ENCODE assay signal across 15 cellular contexts in genomic region chr4:168478868-168479267, GRCh38. TPM values are rescaled to one million over a fixed set of nuclear protein-coding genes. Genes with fewer than 3 reads are reported as not detected.
DNase-seq lines count a peak whose midpoint lies in the region; ATAC-seq and TF ChIP-seq lines count a peak whose summit lies in the region.
"Had no signal": no experiment of that assay in that cellular context is flagged by ENCODE, and none has a peak within 500 bp of the region (broad histone marks: within the 10 kb centered on the region; RNA-seq: fewer than 3 reads in every experiment).

No MANE protein-coding gene starts in this region.

- no peak for TF ChIP-seq POLR2A in HCT116 (IDR thresholded peaks at IDR 0.05; ENCODE audit: borderline replicate concordance, extremely low read depth, insufficient read depth, insufficient read length)

- H3K27ac Mint-ChIP-seq in activated naive CD8-positive, alpha-beta T cell treated with anti-CD3 and anti-CD28 coated beads, Interleukin-2, amount 50 U/mL, for 24 hours, result peak overlapping the region; percentile 74
- H3K27ac Mint-ChIP-seq in natural killer cell treated with Interleukin-12 subunit alpha and Interleukin-12 subunit beta and Interleukin-15 and Interleukin-18, amount 100 ng/mL, for 72 hours, result peak overlapping the region; percentile 95 to 98

- intact Hi-C loops in HCT116 (cut with micrococcal nuclease), result no loop called here

- CTCF ChIA-PET in HCT116 (lab: Charles Lee), result no interaction called here

- H3K9me3 ChIP-seq in BLaER1 treated with 17β-estradiol and CSF1 and Interleukin-3, amounts not matched to agents 10 nM and 100 nM (replicated peaks in 1 of 11), result peaks cover 0 to 12% (median 0%) of the 10 kb centered on the region in 11 experiments; a peak in 4 of 22 replicates
- no peaks in the 10 kb centered on the region for H3K9me3 ChIP-seq in HCT116 (ENCODE audit: control insufficient read depth in 1 of 2, insufficient read depth in 1 of 2, low read depth in 1 of 2, low read length in 2 of 2)

- H3K9ac ChIP-seq in BLaER1 treated with 17β-estradiol and CSF1 and Interleukin-3, amounts not matched to agents 10 nM and 100 nM, result peak overlapping the region in 5 of 11 experiments; percentile 83 to 94 (median 91); a peak in 5 of 22 replicates
- H3K9ac ChIP-seq in HCT116 (ENCODE audit: low read length), result no peak overlapping the region

- H3K27me3 ChIP-seq in BLaER1 treated with 17β-estradiol and CSF1 and Interleukin-3, amounts not matched to agents 10 nM and 100 nM, result no peaks in the 10 kb centered on the region; a peak in 1 of 22 replicates
- no peaks in the 10 kb centered on the region for H3K27me3 ChIP-seq in HCT116 (ENCODE audit: insufficient read depth, low read length)
- H3K27me3 ChIP-seq: foreskin keratinocyte had no signal

- DNase-seq in HCT116 (ENCODE audit: low read depth, low spot score) (no peak), NCI-H82 (lab: John Stamatoyannopoulos, UW) (no peak), amniotic stem cell (lab: John Stamatoyannopoulos, UW) (no peak), RKO (ENCODE audit: low spot score) (no peak)
- DNase-seq in activated naive CD8-positive, alpha-beta T cell treated with anti-CD3 and anti-CD28 coated beads, Interleukin-2, amount 50 U/mL, for 24 hours, result no peak
- DNase-seq in natural killer cell treated with Interleukin-12 subunit alpha and Interleukin-12 subunit beta and Interleukin-15 and Interleukin-18, amount 100 ng/mL, for 72 hours (ENCODE audit: low spot score), result no peak
- DNase-seq in stimulated activated CD4-positive, alpha-beta T cell treated with anti-CD3 and anti-CD28 coated beads, Interleukin-12 subunit alpha, Interleukin-12 subunit beta, amount 100 ng/mL, for 4 hours, result no peak
- DNase-seq: activated CD4-positive, CD25-positive, alpha-beta regulatory T cell; activated naive CD4-positive, alpha-beta T cell treated with Interleukin-2 at 50 U/mL for 16 hours; foreskin keratinocyte; NCI-H1092; occipital lobe; SHP77 had no signal

- POLR2A ChIA-PET in HCT116 (lab: Charles Lee), result no interaction called here

- H3K79me2 ChIP-seq in HCT116 (ENCODE audit: insufficient read depth, low read length), result peaks cover 16% of the 10 kb centered on the region

- H3K4me3 ChIP-seq in BLaER1 treated with 17β-estradiol and CSF1 and Interleukin-3, amounts not matched to agents 10 nM and 100 nM, result peak overlapping the region in 9 of 10 experiments; percentile 66 to 88 (median 79); a peak in 11 of 20 replicates
- no peak overlapping the region for H3K4me3 ChIP-seq in HCT116 (replicated peaks in 1 of 2; ENCODE audit: low read depth in 1 of 2, low read length in 2 of 2)

- H3K4me2 ChIP-seq in BLaER1 treated with 17β-estradiol and CSF1 and Interleukin-3, amounts not matched to agents 10 nM and 100 nM, result peak overlapping the region; percentile 76 to 95 (median 84); a peak in 21 of 22 replicates
- H3K4me2 ChIP-seq in HCT116 (ENCODE audit: low read length), result no peak overlapping the region

- H3K36me3 Mint-ChIP-seq in activated naive CD8-positive, alpha-beta T cell treated with anti-CD3 and anti-CD28 coated beads, Interleukin-2, amount 50 U/mL, for 24 hours (ENCODE audit: low read depth), result peaks cover 3% of the 10 kb centered on the region
- peaks cover 6% of the 10 kb centered on the region for H3K36me3 Mint-ChIP-seq in natural killer cell treated with Interleukin-12 subunit alpha and Interleukin-12 subunit beta and Interleukin-15 and Interleukin-18, amount 100 ng/mL, for 72 hours

- no TSS peak for BruUV-seq in HCT116 (replicated peaks; lab: Mats Ljungman, UMichigan)

- peak overlapping the region; percentile 95 for H3K4me3 Mint-ChIP-seq in activated naive CD8-positive, alpha-beta T cell treated with anti-CD3 and anti-CD28 coated beads, Interleukin-2, amount 50 U/mL, for 24 hours
- peak overlapping the region; percentile 81 for H3K4me3 Mint-ChIP-seq in natural killer cell treated with Interleukin-12 subunit alpha and Interleukin-12 subunit beta and Interleukin-15 and Interleukin-18, amount 100 ng/mL, for 72 hours

- no peaks in the 10 kb centered on the region for H4K20me1 ChIP-seq in BLaER1 treated with 17β-estradiol and CSF1 and Interleukin-3, amounts not matched to agents 10 nM and 100 nM
- no peaks in the 10 kb centered on the region for H4K20me1 ChIP-seq in HCT116 (ENCODE audit: insufficient read depth)

- H3K4me1 Mint-ChIP-seq in activated naive CD8-positive, alpha-beta T cell treated with anti-CD3 and anti-CD28 coated beads, Interleukin-2, amount 50 U/mL, for 24 hours, result peaks cover 73% of the 10 kb centered on the region
- peaks cover 42 to 50% of the 10 kb centered on the region in 2 donors for H3K4me1 Mint-ChIP-seq in natural killer cell treated with Interleukin-12 subunit alpha and Interleukin-12 subunit beta and Interleukin-15 and Interleukin-18, amount 100 ng/mL, for 72 hours (ENCODE audit: low read depth in 2 of 2)

- no peaks in the 10 kb centered on the region for H3K9me3 Mint-ChIP-seq in activated naive CD8-positive, alpha-beta T cell treated with anti-CD3 and anti-CD28 coated beads, Interleukin-2, amount 50 U/mL, for 24 hours
- H3K9me3 Mint-ChIP-seq in natural killer cell treated with Interleukin-12 subunit alpha and Interleukin-12 subunit beta and Interleukin-15 and Interleukin-18, amount 100 ng/mL, for 72 hours, result peaks cover 4% of the 10 kb centered on the region

- no peaks in the 10 kb centered on the region for H3K9me2 ChIP-seq in HCT116 (ENCODE audit: insufficient read depth)

- no peak overlapping the region for H2AFZ ChIP-seq in HCT116 (ENCODE audit: low read depth, low read length, poor library complexity, severe bottlenecking)

- peaks cover 13 to 58% (median 30%) of the 10 kb centered on the region in 10 experiments for H3K4me1 ChIP-seq in BLaER1 treated with 17β-estradiol and CSF1 and Interleukin-3, amounts not matched to agents 10 nM and 100 nM
- H3K4me1 ChIP-seq in HCT116 (ENCODE audit: control insufficient read depth in 1 of 2, insufficient read depth in 2 of 2, low read length in 2 of 2), result peaks cover 48 to 88% of the 10 kb centered on the region in 2 experiments

- TF ChIP-seq CTCF in HCT116 (IDR thresholded peaks at IDR 0.05 in 2 of 3, conservative IDR thresholded peaks at IDR 0.05 in 1 of 3; ENCODE audit: borderline replicate concordance in 1 of 3, insufficient read depth in 1 of 3, low read depth in 2 of 3, low read length in 2 of 3), result no peak

- H3K27ac ChIP-seq in BLaER1 treated with 17β-estradiol and CSF1 and Interleukin-3, amounts not matched to agents 10 nM and 100 nM, result peak overlapping the region in 2 of 11 experiments; percentile 93 to 96; a peak in 2 of 22 replicates
- H3K27ac ChIP-seq in HCT116 (ENCODE audit: low read depth, low read length), result peak overlapping the region; percentile 97; the same call in 1 of the 2 replicates
- H3K27ac ChIP-seq: coronary artery, foreskin keratinocyte had no signal

- RAD21 ChIA-PET in HCT116 (lab: Charles Lee; ENCODE audit: low non-redundant PET in 1 of 2, low total read pairs in 2 of 2, uncharacterized antibody in 2 of 2, unreplicated experiment in 2 of 2), result no interaction called here

- TF ChIP-seq RAD21 in HCT116 (IDR thresholded peaks at IDR 0.05; ENCODE audit: low read depth), result no peak

- ATAC-seq in HCT116, result no peak
- ATAC-seq in activated naive CD8-positive, alpha-beta T cell treated with anti-CD3 and anti-CD28 coated beads, Interleukin-2, amount 50 U/mL, for 24 hours, result no peak
- ATAC-seq in natural killer cell treated with Interleukin-12 subunit alpha and Interleukin-12 subunit beta and Interleukin-15 and Interleukin-18, amount 100 ng/mL, for 72 hours, result no peak
- ATAC-seq: foreskin keratinocyte had no signal

- no peaks in the 10 kb centered on the region for H3K36me3 ChIP-seq in BLaER1 treated with 17β-estradiol and CSF1 and Interleukin-3, amounts not matched to agents 10 nM and 100 nM
- H3K36me3 ChIP-seq in HCT116 (ENCODE audit: control insufficient read depth in 1 of 2, insufficient read depth in 2 of 2, low read length in 2 of 2), result peaks cover 0 to 7% of the 10 kb centered on the region in 2 experiments; a peak in 1 of 4 replicates

- no peaks in the 10 kb centered on the region for H3K27me3 Mint-ChIP-seq in activated naive CD8-positive, alpha-beta T cell treated with anti-CD3 and anti-CD28 coated beads, Interleukin-2, amount 50 U/mL, for 24 hours
- H3K27me3 Mint-ChIP-seq in natural killer cell treated with Interleukin-12 subunit alpha and Interleukin-12 subunit beta and Interleukin-15 and Interleukin-18, amount 100 ng/mL, for 72 hours, result no peaks in the 10 kb centered on the region

TF ChIP-seq in HCT116, 20 proteins besides CTCF, POLR2A, EP300 and RAD21:
- TF ChIP-seq POLR2AphosphoS5 (IDR thresholded peaks at IDR 0.05; ENCODE audit: low read depth, low read length), result peak; percentile 27; the same call in 1 of the 2 replicates
- TF ChIP-seq TCF7L2 (IDR thresholded peaks at IDR 0.05; ENCODE audit: borderline replicate concordance, extremely low read depth, insufficient read depth, insufficient read length), result no peak

RNA-seq across cellular contexts. Expression of gene DDX60L, which starts 1.4 kb away (rescaled TPM):
- 99.1 TPM for total RNA-seq in HCT116 (2021; ENCODE audit: unreplicated experiment)
- polyA plus RNA-seq in HCT116 (2012), result 29.2 and 35.4 TPM in 2 replicates
- total RNA-seq in natural killer cell treated with Interleukin-12 subunit alpha and Interleukin-12 subunit beta and Interleukin-15 and Interleukin-18, amount 100 ng/mL, for 72 hours, result 10 to 100 TPM; 15.7 to 17.6 TPM

RNA-seq across cellular contexts. Expression of gene PALLD, which starts 18.0 kb away (rescaled TPM):
- total RNA-seq in HCT116 (2021; ENCODE audit: unreplicated experiment), result 166 TPM
- 66.4 and 71.5 TPM in 2 replicates for polyA plus RNA-seq in HCT116 (2012)
- 10 to 100 TPM in 1 of 2 donors, under 1 TPM in 1; 0.52 to 11.0 TPM for total RNA-seq in natural killer cell treated with Interleukin-12 subunit alpha and Interleukin-12 subunit beta and Interleukin-15 and Interleukin-18, amount 100 ng/mL, for 72 hours

Comparison
In these comparisons a context has a peak if more than half of its experiments do, and no peak if none do; other contexts are left out.
1. H3K4me3 ChIP-seq: peak in BLaER1 treated with 17β-estradiol and CSF1 and Interleukin-3, amounts not matched to agents 10 nM and 100 nM (9 of 10); none in HCT116 (0 of 2).
2. RNA of gene PALLD, which starts 18.0 kb away (total RNA-seq): 166 TPM in HCT116 (single experiment); 0.52 to 11.0 TPM in natural killer cell treated with Interleukin-12 subunit alpha and Interleukin-12 subunit beta and Interleukin-15 and Interleukin-18, amount 100 ng/mL, for 72 hours; every median in the first group is over 10 times any median in the second.